In the genomic region with DNA sequence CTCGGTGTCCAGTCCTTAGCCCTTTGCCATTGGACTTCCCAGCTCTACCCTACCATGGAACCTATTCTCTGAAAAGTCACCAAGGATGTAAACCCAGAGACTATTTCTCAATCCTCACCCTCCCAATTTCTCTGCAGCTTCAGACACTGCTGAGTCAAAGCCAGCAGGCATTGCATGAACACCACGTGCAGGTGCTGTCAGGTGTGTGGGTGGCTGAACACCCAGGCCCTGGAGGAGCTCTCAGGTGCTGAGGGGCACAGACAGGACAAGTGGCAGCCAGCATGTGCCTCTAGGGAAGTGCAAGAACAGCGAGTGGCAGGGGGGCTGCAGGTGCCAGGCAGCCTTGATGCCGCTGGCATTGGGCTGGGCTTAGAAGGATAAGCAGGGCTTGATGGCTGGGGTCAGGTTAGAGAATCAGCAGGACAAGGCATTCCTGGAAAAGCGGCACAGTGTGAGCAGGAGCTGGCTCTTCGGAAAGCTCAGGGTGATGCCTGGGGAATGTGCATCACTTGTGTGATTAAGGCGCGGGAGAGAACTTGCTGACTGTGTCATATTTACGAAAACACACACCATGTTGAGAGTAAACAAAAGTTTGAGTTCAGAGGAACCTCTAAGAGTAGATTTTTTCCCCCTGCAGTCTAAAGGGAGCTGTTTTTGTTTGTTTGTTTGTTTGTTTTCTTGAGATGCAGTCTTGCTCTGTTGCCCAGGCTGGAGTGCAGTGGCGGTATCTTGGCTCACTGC, we compare ENCODE assay signal across 16 cellular contexts.
"Had no signal": no experiment of that assay in that cellular context is flagged by ENCODE, and none has a peak within 500 bp of the region (broad histone marks: within the 10 kb centered on the region; RNA-seq: fewer than 3 reads in every experiment).

No MANE protein-coding gene starts in this region.

- H3K27me3 ChIP-seq: colonic mucosa, hepatocyte, suprapubic skin, upper lobe of left lung had no signal

- H3K27me3 Mint-ChIP-seq: activated CD8-positive, alpha-beta T cell treated with anti-CD3 and anti-CD28 coated beads for 36 hours had no signal

- H3K27ac Mint-ChIP-seq: activated CD8-positive, alpha-beta T cell treated with anti-CD3 and anti-CD28 coated beads for 36 hours; activated T-helper 1 cell treated with anti-CD3 and anti-CD28 coated beads, Interleukin-12 subunit alpha, Interleukin-12 subunit beta, Interleukin-2, Interleukin-4 antibody, amounts not matched to agents 30 ng/mL and 10 ng/mL and 1 ng/mL, durations not matched to agents 14 hours and 24 hours and 36 hours; natural killer cell; T-helper 2 cell treated with Interferon-gamma antibody and Interleukin-4, amounts not matched to agents 5 μg/mL and 100 μg/mL, for 36 hours had no signal

- H3K4me1 ChIP-seq: colonic mucosa had no signal

- H3K27ac ChIP-seq: colonic mucosa, hepatocyte, psoas muscle, spleen, suprapubic skin, upper lobe of left lung had no signal

- DNase-seq: activated CD8-positive, alpha-beta memory T cell treated with anti-CD3 and anti-CD28 coated beads, Interleukin-2, amount 50 U/mL, for 4 hours; activated CD8-positive, alpha-beta T cell treated with anti-CD3 and anti-CD28 coated beads for 36 hours; activated naive CD4-positive, alpha-beta T cell; colonic mucosa; kidney glomerular epithelial cell; natural killer cell; psoas muscle; spleen; stimulated activated CD4-positive, alpha-beta T cell treated with anti-CD3 and anti-CD28 coated beads, Interleukin-2, amount 100 ng/mL, for 24 hours; stimulated activated naive CD8-positive, alpha-beta T cell treated with anti-CD3 and anti-CD28 coated beads, Interleukin-15, Interleukin-2, amounts not matched to agents 100 U/mL and 50 U/mL, for 24 hours had no signal

- H3K4me3 ChIP-seq: colonic mucosa, hepatocyte, psoas muscle, spleen, suprapubic skin, upper lobe of left lung had no signal

- H3K4me3 Mint-ChIP-seq: activated CD8-positive, alpha-beta T cell treated with anti-CD3 and anti-CD28 coated beads for 36 hours; activated T-helper 1 cell treated with anti-CD3 and anti-CD28 coated beads, Interleukin-12 subunit alpha, Interleukin-12 subunit beta, Interleukin-2, Interleukin-4 antibody, amounts not matched to agents 30 ng/mL and 10 ng/mL and 1 ng/mL, durations not matched to agents 14 hours and 24 hours and 36 hours; natural killer cell; T-helper 2 cell treated with Interferon-gamma antibody and Interleukin-4, amounts not matched to agents 5 μg/mL and 100 μg/mL, for 36 hours had no signal

- ATAC-seq: activated CD8-positive, alpha-beta T cell treated with anti-CD3 and anti-CD28 coated beads for 36 hours; natural killer cell; psoas muscle; sciatic nerve; stimulated activated naive CD8-positive, alpha-beta T cell treated with anti-CD3 and anti-CD28 coated beads, Interleukin-15, Interleukin-2, amounts not matched to agents 100 U/mL and 50 U/mL, for 24 hours had no signal

- H3K9me3 Mint-ChIP-seq: activated CD8-positive, alpha-beta T cell treated with anti-CD3 and anti-CD28 coated beads for 36 hours; activated T-helper 1 cell treated with anti-CD3 and anti-CD28 coated beads, Interleukin-12 subunit alpha, Interleukin-12 subunit beta, Interleukin-2, Interleukin-4 antibody, amounts not matched to agents 30 ng/mL and 10 ng/mL and 1 ng/mL, durations not matched to agents 14 hours and 24 hours and 36 hours; natural killer cell; T-helper 2 cell treated with Interferon-gamma antibody and Interleukin-4, amounts not matched to agents 5 μg/mL and 100 μg/mL, for 36 hours had no signal

- H3K9me3 ChIP-seq: colonic mucosa, psoas muscle, spleen, suprapubic skin, upper lobe of left lung had no signal

- H3K36me3 Mint-ChIP-seq: natural killer cell had no signal

- H3K36me3 ChIP-seq: colonic mucosa, spleen, suprapubic skin had no signal
